Comparison of ENCODE assay signal across 10 cellular contexts in the genomic region with DNA sequence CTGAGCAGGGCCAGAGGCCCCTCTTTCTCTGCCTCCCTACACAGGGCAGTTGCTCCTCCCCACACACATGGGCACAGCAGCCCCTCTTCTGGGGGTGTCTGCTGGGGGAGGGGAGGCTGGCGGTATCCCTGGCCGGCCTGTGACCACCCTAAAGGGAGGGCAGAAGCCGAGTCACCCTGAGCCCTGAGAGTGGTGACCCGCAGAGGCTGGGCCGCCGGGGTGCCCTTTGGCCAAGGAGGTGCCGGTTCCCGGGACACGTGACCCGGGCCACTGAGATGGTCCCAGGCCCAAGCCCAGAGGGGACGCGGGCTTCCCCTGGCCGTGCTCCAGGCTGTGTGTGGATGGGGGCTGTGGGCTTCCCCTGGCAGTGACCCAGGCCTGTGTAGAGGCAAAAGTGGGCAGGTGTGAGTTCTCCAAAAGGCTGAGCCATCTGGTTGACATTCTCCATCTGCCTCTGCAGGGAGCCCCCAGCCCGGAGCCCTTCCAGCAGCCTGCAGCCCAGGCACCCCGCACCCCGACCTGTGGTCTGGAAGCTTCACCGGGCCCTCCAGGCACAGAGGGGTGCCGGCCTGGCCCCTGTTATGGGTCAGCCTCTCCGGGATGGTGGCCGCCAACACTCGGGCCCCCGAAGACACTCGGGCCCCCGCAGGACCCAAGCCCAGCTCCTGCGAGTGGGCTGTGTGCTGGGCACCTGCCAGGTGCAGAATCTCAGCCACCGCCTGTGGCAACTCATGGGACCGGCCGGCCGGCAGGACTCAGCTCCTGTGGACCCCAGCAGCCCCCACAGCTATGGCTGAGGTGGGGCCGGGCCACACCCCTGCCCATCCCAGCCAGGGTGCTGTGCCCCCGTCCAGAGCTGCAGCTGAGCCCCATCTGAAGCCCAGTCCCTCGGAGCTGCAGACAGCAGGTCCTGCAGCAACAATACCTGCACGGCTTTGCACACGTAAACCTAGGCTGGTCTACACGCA. TPM values are rescaled to one million over a fixed set of nuclear protein-coding genes. Genes with fewer than 3 reads are reported as not detected.
DNase-seq lines count a peak whose midpoint lies in the region; ATAC-seq and TF ChIP-seq lines count a peak whose summit lies in the region.
"Had no signal": no experiment of that assay in that cellular context is flagged by ENCODE, and none has a peak within 500 bp of the region (broad histone marks: within the 10 kb centered on the region; RNA-seq: fewer than 3 reads in every experiment).

No MANE protein-coding gene starts in this region.

- H3K36me3 ChIP-seq in kidney epithelial cell (ENCODE audit: control insufficient read depth, insufficient read depth, low read length), result no peaks in the 10 kb centered on the region
- no peaks in the 10 kb centered on the region for H3K36me3 ChIP-seq in upper lobe of left lung

- H3K9me3 ChIP-seq in upper lobe of left lung, result no peaks in the 10 kb centered on the region

- no peak overlapping the region for H3K27ac Mint-ChIP-seq in activated naive CD4-positive, alpha-beta T cell treated with anti-CD3 and anti-CD28 coated beads, Interleukin-2, amount 10 ng/mL, durations not matched to agents 7 days and 5 days
- H3K27ac Mint-ChIP-seq in activated naive CD8-positive, alpha-beta T cell treated with anti-CD3 and anti-CD28 coated beads for 36 hours, result peak overlapping the region; percentile 63

- CTCF ChIA-PET in activated naive CD4-positive, alpha-beta T cell treated with anti-CD3 and anti-CD28 coated beads, Interleukin-2, amount 10 ng/mL, durations not matched to agents 7 days and 5 days (lab: Charles Lee), result interaction anchor here (0.8 to 1.8 kb wide), 2 partner anchors 9 to 16 kb away, joined by 3 to 5 read pairs; no protein-coding TSS in a partner anchor

- H3K9me3 Mint-ChIP-seq in activated naive CD4-positive, alpha-beta T cell treated with anti-CD3 and anti-CD28 coated beads, Interleukin-2, amount 10 ng/mL, durations not matched to agents 7 days and 5 days, result no peaks in the 10 kb centered on the region
- H3K9me3 Mint-ChIP-seq in activated naive CD8-positive, alpha-beta T cell treated with anti-CD3 and anti-CD28 coated beads for 36 hours, result no peaks in the 10 kb centered on the region

- H3K4me1 ChIP-seq in upper lobe of left lung, result peaks cover 12 to 17% (median 13%) of the 10 kb centered on the region in 4 donors

- H3K4me3 ChIP-seq in kidney epithelial cell (ENCODE audit: low read depth, low read length) (peak overlapping the region; percentile 39), upper lobe of left lung (peak overlapping the region; percentile 23 to 64 (median 60))

- H3K4me3 Mint-ChIP-seq in activated naive CD4-positive, alpha-beta T cell treated with anti-CD3 and anti-CD28 coated beads, Interleukin-2, amount 10 ng/mL, durations not matched to agents 7 days and 5 days, result peak overlapping the region; percentile 75
- H3K4me3 Mint-ChIP-seq in activated naive CD8-positive, alpha-beta T cell treated with anti-CD3 and anti-CD28 coated beads for 36 hours, result peak overlapping the region; percentile 81

- TF ChIP-seq POLR2A in upper lobe of left lung (IDR thresholded peaks at IDR 0.05), result no peak

- H3K36me3 Mint-ChIP-seq in activated naive CD4-positive, alpha-beta T cell treated with anti-CD3 and anti-CD28 coated beads, Interleukin-2, amount 10 ng/mL, durations not matched to agents 7 days and 5 days, result no peaks in the 10 kb centered on the region
- no peaks in the 10 kb centered on the region for H3K36me3 Mint-ChIP-seq in activated naive CD8-positive, alpha-beta T cell treated with anti-CD3 and anti-CD28 coated beads for 36 hours

- no peak overlapping the region for H3K27ac ChIP-seq in upper lobe of left lung

- no peak for TF ChIP-seq EP300 in upper lobe of left lung (IDR thresholded peaks at IDR 0.05)

- DNase-seq in activated naive CD4-positive, alpha-beta T cell treated with anti-CD3 and anti-CD28 coated beads, Interleukin-2, amount 10 ng/mL, durations not matched to agents 7 days and 5 days, result no peak
- no peak for DNase-seq in activated naive CD4-positive, alpha-beta T cell treated with Interleukin-2 at 50 U/mL for 16 hours
- DNase-seq in activated naive CD8-positive, alpha-beta T cell treated with anti-CD3 and anti-CD28 coated beads for 36 hours, result no peak
- DNase-seq in kidney epithelial cell (ENCODE audit: low read depth) (no peak), upper lobe of left lung (peak in 1 of 2 donors; percentile 80)
- DNase-seq: hippocampal formation had no signal

- peaks cover 15% of the 10 kb centered on the region for H3K4me1 Mint-ChIP-seq in activated naive CD4-positive, alpha-beta T cell treated with anti-CD3 and anti-CD28 coated beads, Interleukin-2, amount 10 ng/mL, durations not matched to agents 7 days and 5 days
- peaks cover 4% of the 10 kb centered on the region for H3K4me1 Mint-ChIP-seq in activated naive CD8-positive, alpha-beta T cell treated with anti-CD3 and anti-CD28 coated beads for 36 hours

- ATAC-seq in upper lobe of left lung (ENCODE audit: low FRiP score in 2 of 2) (no peak), GM21423 (IDR thresholded peaks at IDR 0.05; ENCODE audit: unreplicated experiment) (no peak), HG02678 (IDR thresholded peaks at IDR 0.05; ENCODE audit: unreplicated experiment) (no peak), HG03378 (IDR thresholded peaks at IDR 0.05; ENCODE audit: unreplicated experiment) (no peak)

- TF ChIP-seq CTCF in kidney epithelial cell (IDR thresholded peaks at IDR 0.05; ENCODE audit: insufficient read depth, low read length, poor library complexity, severe bottlenecking) (no peak), upper lobe of left lung (IDR thresholded peaks at IDR 0.05) (no peak)

- WGBS in upper lobe of left lung, 2 donors, result 67% methylated on average over 24 of the region's 35 CpGs; no CpG with 5 or more reads in 1 of the 2 donors

- H3K27me3 ChIP-seq in kidney epithelial cell (ENCODE audit: control insufficient read depth, insufficient read depth, low read length) (peaks cover 20% of the 10 kb centered on the region), upper lobe of left lung (peaks cover 0 to 22% (median 13%) of the 10 kb centered on the region in 4 donors)

- peaks cover 68% of the 10 kb centered on the region for H3K27me3 Mint-ChIP-seq in activated naive CD4-positive, alpha-beta T cell treated with anti-CD3 and anti-CD28 coated beads, Interleukin-2, amount 10 ng/mL, durations not matched to agents 7 days and 5 days
- H3K27me3 Mint-ChIP-seq in activated naive CD8-positive, alpha-beta T cell treated with anti-CD3 and anti-CD28 coated beads for 36 hours, result peaks cover 7% of the 10 kb centered on the region

RNA-seq across cellular contexts. Expression of a gene that starts 1.0 kb away (rescaled TPM):
- total RNA-seq in activated naive CD8-positive, alpha-beta T cell treated with anti-CD3 and anti-CD28 coated beads for 36 hours, result 1 to 10 TPM; 6.7 to 7.5 TPM
- total RNA-seq in kidney epithelial cell (27.3 and 29.0 TPM in 2 replicates), upper lobe of left lung (1 to 10 TPM in 4 of 6 donors, under 1 TPM in 2; 0.30 to 3.1 (median 1.6) TPM)

RNA-seq across cellular contexts. Expression of a gene that starts 4.3 kb away (rescaled TPM):
- under 1 TPM in 1 of 2 experiments, not detected in 1; 0.29 TPM for total RNA-seq in activated naive CD8-positive, alpha-beta T cell treated with anti-CD3 and anti-CD28 coated beads for 36 hours
- total RNA-seq in kidney epithelial cell (0.68 and 1.8 TPM in 2 replicates), upper lobe of left lung (not detected)
- total RNA-seq: Daoy had no signal

RNA-seq across cellular contexts. Expression of a gene that starts 7.6 kb away (rescaled TPM):
- 100 to 1,000 TPM; 101 to 102 TPM for total RNA-seq in activated naive CD8-positive, alpha-beta T cell treated with anti-CD3 and anti-CD28 coated beads for 36 hours
- 96.6 and 127 TPM in 2 replicates for total RNA-seq in kidney epithelial cell
- total RNA-seq in upper lobe of left lung, result 100 to 1,000 TPM in 1 of 6 donors, 10 to 100 TPM in 5; 44.6 to 117 (median 75.7) TPM

RNA-seq across cellular contexts. Expression of a gene that starts 25.1 kb away (rescaled TPM):
- 10 to 100 TPM; 59.3 to 62.6 TPM for total RNA-seq in activated naive CD8-positive, alpha-beta T cell treated with anti-CD3 and anti-CD28 coated beads for 36 hours
- total RNA-seq in kidney epithelial cell (48.3 and 75.4 TPM in 2 replicates), upper lobe of left lung (10 to 100 TPM; 36.0 to 87.4 (median 77.4) TPM)

RNA-seq across cellular contexts. Expression of a gene that starts 25.6 kb away (rescaled TPM):
- 100 to 1,000 TPM; 143 to 152 TPM for total RNA-seq in activated naive CD8-positive, alpha-beta T cell treated with anti-CD3 and anti-CD28 coated beads for 36 hours
- total RNA-seq in kidney epithelial cell (41.3 and 50.2 TPM in 2 replicates), upper lobe of left lung (100 to 1,000 TPM in 1 of 6 donors, 10 to 100 TPM in 5; 55.4 to 104 (median 62.2) TPM)
